2 cellular contexts compared by ENCODE assay signal in the genomic region with DNA sequence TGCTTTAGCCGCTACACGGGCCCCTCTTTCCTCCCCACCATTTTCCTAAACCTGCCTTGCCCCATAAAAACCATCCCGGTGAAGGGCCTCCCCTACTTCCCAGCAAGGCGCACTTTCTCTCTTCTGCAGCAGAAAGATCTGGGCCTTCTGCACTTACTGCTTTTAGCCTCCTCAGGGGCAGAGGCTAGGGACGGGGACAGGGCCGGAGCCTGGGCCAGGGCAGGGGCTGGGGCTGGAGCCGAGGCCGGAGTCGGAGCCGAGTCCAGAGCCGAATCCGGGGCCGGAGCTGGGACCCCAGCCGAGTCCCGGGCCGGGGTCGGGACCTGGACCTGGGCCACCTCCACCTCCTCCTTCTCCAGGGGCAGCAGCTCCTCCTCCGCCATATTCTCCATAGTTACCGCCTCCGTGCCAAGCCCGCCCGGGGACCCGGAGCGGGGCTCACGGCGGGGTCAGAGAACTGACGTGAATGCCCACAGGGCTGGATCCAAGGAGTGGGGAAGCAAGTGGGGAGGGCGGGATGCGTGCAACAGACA.
TF ChIP-seq lines count a peak whose summit lies in the region.

No MANE protein-coding gene starts in this region.

TF ChIP-seq in HEK293, 187 proteins besides CTCF, POLR2A, EP300 and RAD21 (continues in another document):
- TF ChIP-seq, protein P1, sequence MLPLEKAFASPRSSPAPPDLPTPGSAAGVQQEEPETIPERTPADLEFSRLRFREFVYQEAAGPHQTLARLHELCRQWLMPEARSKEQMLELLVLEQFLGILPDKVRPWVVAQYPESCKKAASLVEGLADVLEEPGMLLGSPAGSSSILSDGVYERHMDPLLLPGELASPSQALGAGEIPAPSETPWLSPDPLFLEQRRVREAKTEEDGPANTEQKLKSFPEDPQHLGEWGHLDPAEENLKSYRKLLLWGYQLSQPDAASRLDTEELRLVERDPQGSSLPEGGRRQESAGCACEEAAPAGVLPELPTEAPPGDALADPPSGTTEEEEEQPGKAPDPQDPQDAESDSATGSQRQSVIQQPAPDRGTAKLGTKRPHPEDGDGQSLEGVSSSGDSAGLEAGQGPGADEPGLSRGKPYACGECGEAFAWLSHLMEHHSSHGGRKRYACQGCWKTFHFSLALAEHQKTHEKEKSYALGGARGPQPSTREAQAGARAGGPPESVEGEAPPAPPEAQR (tag by site-specific recombination; IDR thresholded peaks at IDR 0.05): no peak
- TF ChIP-seq ZNF394 (tag by site-specific recombination; IDR thresholded peaks at IDR 0.05; ENCODE audit: borderline replicate concordance): peak; percentile 12; the same call in 1 of the 2 replicates
- no peak for TF ChIP-seq FEZF1 (tag by site-specific recombination; IDR thresholded peaks at IDR 0.05)
- TF ChIP-seq ZNF214 (tag by site-specific recombination; IDR thresholded peaks at IDR 0.05; ENCODE audit: borderline replicate concordance): no peak
- TF ChIP-seq ZNF658 (tag by site-specific recombination; IDR thresholded peaks at IDR 0.05): no peak
- TF ChIP-seq KLF8 (tag by site-specific recombination; IDR thresholded peaks at IDR 0.05): no peak
- TF ChIP-seq ZNF146 (tag by site-specific recombination; IDR thresholded peaks at IDR 0.05): no peak
- TF ChIP-seq ZNF23 (tag by site-specific recombination; IDR thresholded peaks at IDR 0.05; ENCODE audit: borderline replicate concordance): no peak
- TF ChIP-seq SALL2 (tag by site-specific recombination; IDR thresholded peaks at IDR 0.05; ENCODE audit: borderline replicate concordance): no peak
- TF ChIP-seq ZNF114 (tag by site-specific recombination; IDR thresholded peaks at IDR 0.05): no peak
- TF ChIP-seq REPIN1 (tag by site-specific recombination; IDR thresholded peaks at IDR 0.05; ENCODE audit: low read depth): no peak
- TF ChIP-seq, protein P2, sequence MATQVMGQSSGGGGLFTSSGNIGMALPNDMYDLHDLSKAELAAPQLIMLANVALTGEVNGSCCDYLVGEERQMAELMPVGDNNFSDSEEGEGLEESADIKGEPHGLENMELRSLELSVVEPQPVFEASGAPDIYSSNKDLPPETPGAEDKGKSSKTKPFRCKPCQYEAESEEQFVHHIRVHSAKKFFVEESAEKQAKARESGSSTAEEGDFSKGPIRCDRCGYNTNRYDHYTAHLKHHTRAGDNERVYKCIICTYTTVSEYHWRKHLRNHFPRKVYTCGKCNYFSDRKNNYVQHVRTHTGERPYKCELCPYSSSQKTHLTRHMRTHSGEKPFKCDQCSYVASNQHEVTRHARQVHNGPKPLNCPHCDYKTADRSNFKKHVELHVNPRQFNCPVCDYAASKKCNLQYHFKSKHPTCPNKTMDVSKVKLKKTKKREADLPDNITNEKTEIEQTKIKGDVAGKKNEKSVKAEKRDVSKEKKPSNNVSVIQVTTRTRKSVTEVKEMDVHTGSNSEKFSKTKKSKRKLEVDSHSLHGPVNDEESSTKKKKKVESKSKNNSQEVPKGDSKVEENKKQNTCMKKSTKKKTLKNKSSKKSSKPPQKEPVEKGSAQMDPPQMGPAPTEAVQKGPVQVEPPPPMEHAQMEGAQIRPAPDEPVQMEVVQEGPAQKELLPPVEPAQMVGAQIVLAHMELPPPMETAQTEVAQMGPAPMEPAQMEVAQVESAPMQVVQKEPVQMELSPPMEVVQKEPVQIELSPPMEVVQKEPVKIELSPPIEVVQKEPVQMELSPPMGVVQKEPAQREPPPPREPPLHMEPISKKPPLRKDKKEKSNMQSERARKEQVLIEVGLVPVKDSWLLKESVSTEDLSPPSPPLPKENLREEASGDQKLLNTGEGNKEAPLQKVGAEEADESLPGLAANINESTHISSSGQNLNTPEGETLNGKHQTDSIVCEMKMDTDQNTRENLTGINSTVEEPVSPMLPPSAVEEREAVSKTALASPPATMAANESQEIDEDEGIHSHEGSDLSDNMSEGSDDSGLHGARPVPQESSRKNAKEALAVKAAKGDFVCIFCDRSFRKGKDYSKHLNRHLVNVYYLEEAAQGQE (tag by site-specific recombination; IDR thresholded peaks at IDR 0.05): peak; percentile 43; the same call in 1 of the 2 replicates
- no peak for TF ChIP-seq ZNF138 (tag by site-specific recombination; IDR thresholded peaks at IDR 0.05; ENCODE audit: borderline replicate concordance)
- TF ChIP-seq KLF7 (tag by site-specific recombination; IDR thresholded peaks at IDR 0.05; ENCODE audit: borderline replicate concordance): no peak
- 0 out of 2 replicates have a peak, but pooled peaks have one; percentile 49 for TF ChIP-seq IKZF3 (tag by site-specific recombination; IDR thresholded peaks at IDR 0.05)
- TF ChIP-seq ZNF514 (tag by site-specific recombination; IDR thresholded peaks at IDR 0.05): no peak
- TF ChIP-seq ZFHX2 (tag by site-specific recombination; conservative IDR thresholded peaks at IDR 0.05): no peak
- no peak for TF ChIP-seq ZNF670 (tag by site-specific recombination; IDR thresholded peaks at IDR 0.05; ENCODE audit: low read depth)
- no peak for TF ChIP-seq ZNF19 (tag by site-specific recombination; IDR thresholded peaks at IDR 0.05; ENCODE audit: low read depth)
- no peak for TF ChIP-seq ZBTB17 (tag by site-specific recombination; IDR thresholded peaks at IDR 0.05)
- no peak for TF ChIP-seq ZNF792 (tag by site-specific recombination; IDR thresholded peaks at IDR 0.05)
- no peak for TF ChIP-seq ZSCAN23 (tag by site-specific recombination; IDR thresholded peaks at IDR 0.05)
- no peak for TF ChIP-seq ZNF626 (tag by site-specific recombination; IDR thresholded peaks at IDR 0.05)
- TF ChIP-seq ZNF174 (tag by site-specific recombination; IDR thresholded peaks at IDR 0.05): no peak
- TF ChIP-seq, protein P3, sequence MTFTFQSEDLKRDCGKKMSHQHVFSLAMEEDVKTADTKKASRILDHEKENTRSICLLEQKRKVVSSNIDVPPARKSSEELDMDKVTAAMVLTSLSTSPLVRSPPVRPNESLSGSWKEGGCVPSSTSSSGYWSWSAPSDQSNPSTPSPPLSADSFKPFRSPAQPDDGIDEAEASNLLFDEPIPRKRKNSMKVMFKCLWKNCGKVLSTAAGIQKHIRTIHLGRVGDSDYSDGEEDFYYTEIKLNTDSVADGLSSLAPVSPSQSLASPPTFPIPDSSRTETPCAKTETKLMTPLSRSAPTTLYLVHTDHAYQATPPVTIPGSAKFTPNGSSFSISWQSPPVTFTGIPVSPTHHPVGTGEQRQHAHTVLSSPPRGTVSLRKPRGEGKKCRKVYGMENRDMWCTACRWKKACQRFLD (tag by site-specific recombination; IDR thresholded peaks at IDR 0.05): no peak
- no peak for TF ChIP-seq ZNF560 (tag by site-specific recombination; IDR thresholded peaks at IDR 0.05; ENCODE audit: borderline replicate concordance)

TF ChIP-seq in GM12878, 131 proteins besides CTCF, POLR2A, EP300 and RAD21 (continues in another document):
- TF ChIP-seq HDAC6 (IDR thresholded peaks at IDR 0.05; ENCODE audit: unreplicated experiment) (peak; percentile 50), PAX8 (IDR thresholded peaks at IDR 0.05) (no peak), ZNF24 (IDR thresholded peaks at IDR 0.05) (no peak), RUNX3 (IDR thresholded peaks at IDR 0.05; ENCODE audit: low read length) (no peak), WRNIP1 (IDR thresholded peaks at IDR 0.05; ENCODE audit: borderline replicate concordance, low read depth, low read length) (no peak), TBL1XR1 (IDR thresholded peaks at IDR 0.05; ENCODE audit: low read depth, low read length) (no peak), TAF1 (IDR thresholded peaks at IDR 0.05; ENCODE audit: borderline replicate concordance, low read depth, low read length) (no peak), POLR2AphosphoS2 (IDR thresholded peaks at IDR 0.05; ENCODE audit: low read depth, low read length) (no peak), NFYA (IDR thresholded peaks at IDR 0.05; ENCODE audit: borderline replicate concordance, low read depth, low read length) (no peak), NR2C1 (IDR thresholded peaks at IDR 0.05) (no peak), ASH2L (IDR thresholded peaks at IDR 0.05; ENCODE audit: borderline replicate concordance, low read depth) (0 out of 2 replicates have a peak, but pooled peaks have one; percentile 66), DPF2 (IDR thresholded peaks at IDR 0.05) (peak; percentile 52; the same call in 1 of the 2 replicates), EED (IDR thresholded peaks at IDR 0.05; ENCODE audit: low read depth) (no peak; the same call in 1 of the 2 replicates), NRF1 (conservative IDR thresholded peaks at IDR 0.05; ENCODE audit: low read depth, low read length) (no peak), SUZ12 (IDR thresholded peaks at IDR 0.05; ENCODE audit: unreplicated experiment) (no peak), SIN3A (IDR thresholded peaks at IDR 0.05; ENCODE audit: low read depth, low read length) (no peak), BMI1 (IDR thresholded peaks at IDR 0.05; ENCODE audit: borderline replicate concordance) (no peak), BHLHE40 (IDR thresholded peaks at IDR 0.05; ENCODE audit: borderline replicate concordance in 1 of 2, low read depth in 2 of 2, low read length in 1 of 2) (no peak), CREM (IDR thresholded peaks at IDR 0.05; ENCODE audit: low read depth) (no peak), STAT3 (IDR thresholded peaks at IDR 0.05; ENCODE audit: low read depth, low read length) (no peak), HDGF (IDR thresholded peaks at IDR 0.05) (no peak)
- TF ChIP-seq, protein P4, sequence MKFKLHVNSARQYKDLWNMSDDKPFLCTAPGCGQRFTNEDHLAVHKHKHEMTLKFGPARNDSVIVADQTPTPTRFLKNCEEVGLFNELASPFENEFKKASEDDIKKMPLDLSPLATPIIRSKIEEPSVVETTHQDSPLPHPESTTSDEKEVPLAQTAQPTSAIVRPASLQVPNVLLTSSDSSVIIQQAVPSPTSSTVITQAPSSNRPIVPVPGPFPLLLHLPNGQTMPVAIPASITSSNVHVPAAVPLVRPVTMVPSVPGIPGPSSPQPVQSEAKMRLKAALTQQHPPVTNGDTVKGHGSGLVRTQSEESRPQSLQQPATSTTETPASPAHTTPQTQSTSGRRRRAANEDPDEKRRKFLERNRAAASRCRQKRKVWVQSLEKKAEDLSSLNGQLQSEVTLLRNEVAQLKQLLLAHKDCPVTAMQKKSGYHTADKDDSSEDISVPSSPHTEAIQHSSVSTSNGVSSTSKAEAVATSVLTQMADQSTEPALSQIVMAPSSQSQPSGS (IDR thresholded peaks at IDR 0.05; ENCODE audit: low read length): no peak
- TF ChIP-seq, protein P5, sequence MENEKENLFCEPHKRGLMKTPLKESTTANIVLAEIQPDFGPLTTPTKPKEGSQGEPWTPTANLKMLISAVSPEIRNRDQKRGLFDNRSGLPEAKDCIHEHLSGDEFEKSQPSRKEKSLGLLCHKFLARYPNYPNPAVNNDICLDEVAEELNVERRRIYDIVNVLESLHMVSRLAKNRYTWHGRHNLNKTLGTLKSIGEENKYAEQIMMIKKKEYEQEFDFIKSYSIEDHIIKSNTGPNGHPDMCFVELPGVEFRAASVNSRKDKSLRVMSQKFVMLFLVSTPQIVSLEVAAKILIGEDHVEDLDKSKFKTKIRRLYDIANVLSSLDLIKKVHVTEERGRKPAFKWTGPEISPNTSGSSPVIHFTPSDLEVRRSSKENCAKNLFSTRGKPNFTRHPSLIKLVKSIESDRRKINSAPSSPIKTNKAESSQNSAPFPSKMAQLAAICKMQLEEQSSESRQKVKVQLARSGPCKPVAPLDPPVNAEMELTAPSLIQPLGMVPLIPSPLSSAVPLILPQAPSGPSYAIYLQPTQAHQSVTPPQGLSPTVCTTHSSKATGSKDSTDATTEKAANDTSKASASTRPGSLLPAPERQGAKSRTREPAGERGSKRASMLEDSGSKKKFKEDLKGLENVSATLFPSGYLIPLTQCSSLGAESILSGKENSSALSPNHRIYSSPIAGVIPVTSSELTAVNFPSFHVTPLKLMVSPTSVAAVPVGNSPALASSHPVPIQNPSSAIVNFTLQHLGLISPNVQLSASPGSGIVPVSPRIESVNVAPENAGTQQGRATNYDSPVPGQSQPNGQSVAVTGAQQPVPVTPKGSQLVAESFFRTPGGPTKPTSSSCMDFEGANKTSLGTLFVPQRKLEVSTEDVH (IDR thresholded peaks at IDR 0.05; ENCODE audit: low read depth, partially characterized antibody): no peak
- TF ChIP-seq, protein P6, sequence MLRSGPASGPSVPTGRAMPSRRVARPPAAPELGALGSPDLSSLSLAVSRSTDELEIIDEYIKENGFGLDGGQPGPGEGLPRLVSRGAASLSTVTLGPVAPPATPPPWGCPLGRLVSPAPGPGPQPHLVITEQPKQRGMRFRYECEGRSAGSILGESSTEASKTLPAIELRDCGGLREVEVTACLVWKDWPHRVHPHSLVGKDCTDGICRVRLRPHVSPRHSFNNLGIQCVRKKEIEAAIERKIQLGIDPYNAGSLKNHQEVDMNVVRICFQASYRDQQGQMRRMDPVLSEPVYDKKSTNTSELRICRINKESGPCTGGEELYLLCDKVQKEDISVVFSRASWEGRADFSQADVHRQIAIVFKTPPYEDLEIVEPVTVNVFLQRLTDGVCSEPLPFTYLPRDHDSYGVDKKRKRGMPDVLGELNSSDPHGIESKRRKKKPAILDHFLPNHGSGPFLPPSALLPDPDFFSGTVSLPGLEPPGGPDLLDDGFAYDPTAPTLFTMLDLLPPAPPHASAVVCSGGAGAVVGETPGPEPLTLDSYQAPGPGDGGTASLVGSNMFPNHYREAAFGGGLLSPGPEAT (IDR thresholded peaks at IDR 0.05; ENCODE audit: low read depth): no peak
- TF ChIP-seq, protein P7, sequence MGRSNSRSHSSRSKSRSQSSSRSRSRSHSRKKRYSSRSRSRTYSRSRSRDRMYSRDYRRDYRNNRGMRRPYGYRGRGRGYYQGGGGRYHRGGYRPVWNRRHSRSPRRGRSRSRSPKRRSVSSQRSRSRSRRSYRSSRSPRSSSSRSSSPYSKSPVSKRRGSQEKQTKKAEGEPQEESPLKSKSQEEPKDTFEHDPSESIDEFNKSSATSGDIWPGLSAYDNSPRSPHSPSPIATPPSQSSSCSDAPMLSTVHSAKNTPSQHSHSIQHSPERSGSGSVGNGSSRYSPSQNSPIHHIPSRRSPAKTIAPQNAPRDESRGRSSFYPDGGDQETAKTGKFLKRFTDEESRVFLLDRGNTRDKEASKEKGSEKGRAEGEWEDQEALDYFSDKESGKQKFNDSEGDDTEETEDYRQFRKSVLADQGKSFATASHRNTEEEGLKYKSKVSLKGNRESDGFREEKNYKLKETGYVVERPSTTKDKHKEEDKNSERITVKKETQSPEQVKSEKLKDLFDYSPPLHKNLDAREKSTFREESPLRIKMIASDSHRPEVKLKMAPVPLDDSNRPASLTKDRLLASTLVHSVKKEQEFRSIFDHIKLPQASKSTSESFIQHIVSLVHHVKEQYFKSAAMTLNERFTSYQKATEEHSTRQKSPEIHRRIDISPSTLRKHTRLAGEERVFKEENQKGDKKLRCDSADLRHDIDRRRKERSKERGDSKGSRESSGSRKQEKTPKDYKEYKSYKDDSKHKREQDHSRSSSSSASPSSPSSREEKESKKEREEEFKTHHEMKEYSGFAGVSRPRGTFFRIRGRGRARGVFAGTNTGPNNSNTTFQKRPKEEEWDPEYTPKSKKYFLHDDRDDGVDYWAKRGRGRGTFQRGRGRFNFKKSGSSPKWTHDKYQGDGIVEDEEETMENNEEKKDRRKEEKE (IDR thresholded peaks at IDR 0.05): no peak
